ENCODE assay signal across 1 cellular context in the genomic region with DNA sequence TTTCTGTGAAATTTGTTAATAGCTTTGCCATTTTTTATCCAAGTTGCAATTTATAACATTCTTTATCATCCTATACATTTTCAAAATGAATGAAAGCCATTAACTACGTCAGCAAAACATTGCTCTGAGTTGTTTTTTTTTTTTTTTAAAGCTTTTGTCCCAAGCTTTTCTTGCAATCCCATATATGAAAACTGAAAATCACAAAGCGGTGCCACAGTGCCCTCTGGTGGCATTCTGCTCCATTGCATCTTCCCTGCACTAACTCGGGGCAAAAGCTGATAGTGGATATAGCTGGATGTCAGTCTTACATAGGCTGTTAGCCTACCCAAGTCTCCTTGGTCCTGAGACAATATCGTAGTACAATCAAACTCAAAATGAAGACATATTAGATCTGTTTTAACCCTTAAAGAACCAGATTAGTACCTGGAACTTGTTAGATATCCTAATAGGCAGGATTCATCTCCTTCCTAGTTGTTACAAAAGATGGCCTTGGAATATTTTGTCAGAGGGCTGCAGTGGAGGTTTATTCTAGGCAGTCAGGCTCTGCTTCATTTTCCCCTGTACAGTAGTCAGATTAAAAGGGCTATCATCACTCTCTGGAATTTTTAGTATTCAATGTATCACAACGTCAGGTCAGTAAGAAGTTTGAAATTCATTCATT.
TF ChIP-seq lines count a peak whose summit lies in the region.

No MANE protein-coding gene starts in this region.

TF ChIP-seq in SK-N-SH treated with all-trans-retinoic acid at 6 μM for 48 hours, 23 proteins besides CTCF, POLR2A, EP300 and RAD21 (continued from another document):
- TF ChIP-seq, protein P1, sequence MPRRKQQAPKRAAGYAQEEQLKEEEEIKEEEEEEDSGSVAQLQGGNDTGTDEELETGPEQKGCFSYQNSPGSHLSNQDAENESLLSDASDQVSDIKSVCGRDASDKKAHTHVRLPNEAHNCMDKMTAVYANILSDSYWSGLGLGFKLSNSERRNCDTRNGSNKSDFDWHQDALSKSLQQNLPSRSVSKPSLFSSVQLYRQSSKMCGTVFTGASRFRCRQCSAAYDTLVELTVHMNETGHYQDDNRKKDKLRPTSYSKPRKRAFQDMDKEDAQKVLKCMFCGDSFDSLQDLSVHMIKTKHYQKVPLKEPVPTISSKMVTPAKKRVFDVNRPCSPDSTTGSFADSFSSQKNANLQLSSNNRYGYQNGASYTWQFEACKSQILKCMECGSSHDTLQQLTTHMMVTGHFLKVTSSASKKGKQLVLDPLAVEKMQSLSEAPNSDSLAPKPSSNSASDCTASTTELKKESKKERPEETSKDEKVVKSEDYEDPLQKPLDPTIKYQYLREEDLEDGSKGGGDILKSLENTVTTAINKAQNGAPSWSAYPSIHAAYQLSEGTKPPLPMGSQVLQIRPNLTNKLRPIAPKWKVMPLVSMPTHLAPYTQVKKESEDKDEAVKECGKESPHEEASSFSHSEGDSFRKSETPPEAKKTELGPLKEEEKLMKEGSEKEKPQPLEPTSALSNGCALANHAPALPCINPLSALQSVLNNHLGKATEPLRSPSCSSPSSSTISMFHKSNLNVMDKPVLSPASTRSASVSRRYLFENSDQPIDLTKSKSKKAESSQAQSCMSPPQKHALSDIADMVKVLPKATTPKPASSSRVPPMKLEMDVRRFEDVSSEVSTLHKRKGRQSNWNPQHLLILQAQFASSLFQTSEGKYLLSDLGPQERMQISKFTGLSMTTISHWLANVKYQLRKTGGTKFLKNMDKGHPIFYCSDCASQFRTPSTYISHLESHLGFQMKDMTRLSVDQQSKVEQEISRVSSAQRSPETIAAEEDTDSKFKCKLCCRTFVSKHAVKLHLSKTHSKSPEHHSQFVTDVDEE (CRISPR knock-in tag; IDR thresholded peaks at IDR 0.05) = no peak
- no peak for TF ChIP-seq ZNF8 (CRISPR knock-in tag; IDR thresholded peaks at IDR 0.05)
- TF ChIP-seq ZNF565 (CRISPR knock-in tag; conservative IDR thresholded peaks at IDR 0.05; ENCODE audit: low read depth) = no peak
